8 cellular contexts compared by ENCODE assay signal in the genomic region with DNA sequence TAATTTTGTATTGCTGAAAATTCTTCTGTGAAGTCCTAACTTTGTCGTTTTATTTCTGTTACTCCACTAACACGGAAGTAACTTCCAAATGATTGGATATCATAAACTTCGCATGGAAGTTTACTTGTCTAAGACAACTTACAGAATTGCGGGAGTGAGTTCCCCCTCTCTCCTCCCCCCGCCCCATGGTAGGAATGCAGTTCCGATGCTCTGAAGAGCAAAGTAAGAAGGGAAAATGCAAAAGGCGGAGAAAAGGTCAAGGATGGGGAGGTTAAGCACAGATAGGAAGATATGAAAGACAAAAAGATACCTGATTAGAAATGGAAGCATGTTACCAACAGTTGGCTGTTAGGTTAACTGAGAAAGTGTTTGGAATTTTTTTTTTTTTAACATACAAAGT. TPM values are rescaled to one million over a fixed set of nuclear protein-coding genes. Genes with fewer than 3 reads are reported as not detected.
DNase-seq lines count a peak whose midpoint lies in the region; ATAC-seq and TF ChIP-seq lines count a peak whose summit lies in the region.

No MANE protein-coding gene starts in this region.

- BruUV-seq in PC-9 (replicated peaks; lab: Mats Ljungman, UMichigan): no TSS peak

- no peaks in the 10 kb centered on the region for H3K9me2 ChIP-seq in PC-9 (ENCODE audit: insufficient read depth)

- intact Hi-C loops in PC-9 (cut with micrococcal nuclease; ENCODE audit: unreplicated experiment) (loop anchor here (5.0 to 10.0 kb wide), 3 partner anchors 210 to 577 kb away; partner anchors contain the start of genes CCDC73, CSTF3 and QSER1), lower leg skin (cut with DNase I; ENCODE audit: low total_unique reads) (no loop called here)

- peak overlapping the region; percentile 85 for H3K4me2 ChIP-seq in PC-9
- H3K4me2 ChIP-seq in osteoblast (ENCODE audit: insufficient read depth, low read length): peak overlapping the region; percentile 94

- H3K4me1 ChIP-seq in PC-9 (replicated peaks; ENCODE audit: insufficient read depth) (peaks cover 46% of the 10 kb centered on the region), osteoblast (ENCODE audit: insufficient read depth, low read length) (peaks cover 11% of the 10 kb centered on the region)

- H3K27me3 ChIP-seq in PC-9 (ENCODE audit: insufficient read depth, low read depth): no peaks in the 10 kb centered on the region
- no peaks in the 10 kb centered on the region for H3K27me3 ChIP-seq in osteoblast (ENCODE audit: insufficient read depth, low read length)

- CTCF ChIA-PET in PC-9 (lab: Charles Lee): no interaction called here

- H3K79me2 ChIP-seq in PC-9 (ENCODE audit: low read depth): peaks cover 67% of the 10 kb centered on the region
- peaks cover 62% of the 10 kb centered on the region for H3K79me2 ChIP-seq in osteoblast (ENCODE audit: insufficient read depth, low read length)

- H3K27ac ChIP-seq in PC-9 (peak overlapping the region; percentile 83), epithelial cell of prostate (peak overlapping the region; percentile 88), osteoblast (ENCODE audit: low read depth, low read length) (peak overlapping the region; percentile 82)

- TF ChIP-seq POLR2A in lower leg skin (IDR thresholded peaks at IDR 0.05): no peak

- H3K9me3 ChIP-seq in PC-9 (ENCODE audit: insufficient read depth, low read depth) (no peaks in the 10 kb centered on the region), osteoblast (ENCODE audit: low read depth, low read length) (no peaks in the 10 kb centered on the region)

- H3F3A ChIP-seq in PC-9 (ENCODE audit: insufficient read depth, low read depth): peaks cover 15% of the 10 kb centered on the region

- POLR2A ChIA-PET in PC-9 (lab: Charles Lee; ENCODE audit: unreplicated experiment): no interaction called here

- TF ChIP-seq CTCF in PC-9 (conservative IDR thresholded peaks at IDR 0.05) (no peak), osteoblast (IDR thresholded peaks at IDR 0.05; ENCODE audit: extremely low read depth, low read depth, low read length) (no peak), lower leg skin (IDR thresholded peaks at IDR 0.05) (no peak)

- 0 out of 2 replicates have a peak overlapping the region, but pooled peaks have one; percentile 96 for H2AFZ ChIP-seq in PC-9
- H2AFZ ChIP-seq in osteoblast (ENCODE audit: low read length): peak overlapping the region; percentile 38

- WGBS in lower leg skin, 2 donors: 8 to 10% methylated on average over 7 of the region's 7 CpGs

- H4K20me1 ChIP-seq in PC-9 (ENCODE audit: insufficient read depth) (peaks cover 51% of the 10 kb centered on the region), osteoblast (ENCODE audit: insufficient read depth, low read length) (peaks cover 26% of the 10 kb centered on the region)

- peaks cover 27% of the 10 kb centered on the region for H3K36me3 ChIP-seq in PC-9 (ENCODE audit: low read depth)
- H3K36me3 ChIP-seq in osteoblast (ENCODE audit: insufficient read depth, low read length): peaks cover 14% of the 10 kb centered on the region

- H3K4me3 ChIP-seq in PC-9: peak overlapping the region; percentile 92
- H3K4me3 ChIP-seq in osteoblast (ENCODE audit: insufficient read depth, low read length): peak overlapping the region; percentile 99
- H3K4me3 ChIP-seq in lower leg skin (ENCODE audit: low read depth, poor library complexity, severe bottlenecking): no peak overlapping the region

- no peak for ATAC-seq in HG03457 (IDR thresholded peaks at IDR 0.05; ENCODE audit: unreplicated experiment)

- peak; percentile 21 for DNase-seq in EH (ENCODE audit: low read depth)
- DNase-seq in PC-9: no peak
- no peak for DNase-seq in epithelial cell of prostate (ENCODE audit: low read depth, low spot score)
- no peak for DNase-seq in osteoblast (ENCODE audit: insufficient read length, low spot score, missing footprints)
- no peak for DNase-seq in NCI-H748 treated with DMSO at 0.1 percent for 48 hours (lab: John Stamatoyannopoulos, UW)
- DNase-seq in lower leg skin (ENCODE audit: low spot score in 2 of 2): no peak
- no peak for DNase-seq in DMS114 treated with DMSO at 0.1 percent for 48 hours (lab: John Stamatoyannopoulos, UW; ENCODE audit: unreplicated experiment)

RNA-seq across cellular contexts. Expression of gene EIF3M, which starts 1.3 kb away (rescaled TPM):
- total RNA-seq in PC-9 (2021) (322 and 357 TPM in 2 replicates), osteoblast (350 and 378 TPM in 2 replicates), lower leg skin (100 to 1,000 TPM; 365 to 696 (median 419) TPM)
